ENCODE assay signal across 16 cellular contexts in the genomic region with DNA sequence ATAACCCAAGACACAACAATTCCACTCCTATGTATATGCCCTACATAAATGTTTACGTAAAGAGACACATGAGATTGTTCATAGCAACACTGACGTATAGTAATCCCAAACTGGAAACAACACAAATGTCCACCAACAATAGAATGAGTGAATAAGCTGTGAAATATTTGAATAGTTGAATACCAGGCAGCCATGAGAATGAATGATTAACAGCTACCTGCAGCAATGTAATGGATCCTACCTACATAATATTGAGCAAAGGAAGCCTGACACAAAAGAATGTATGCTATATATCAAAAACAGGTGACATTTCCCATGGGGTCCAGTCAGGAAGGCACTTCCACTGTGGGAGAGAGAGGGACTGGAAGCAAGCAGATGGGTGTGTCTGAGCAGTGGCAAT.
A peak's percentile ranks its signal among the peaks of the same experiment; 100 is the strongest.
DNase-seq lines count a peak whose midpoint lies in the region; ATAC-seq and TF ChIP-seq lines count a peak whose summit lies in the region.
"Had no signal": no experiment of that assay in that cellular context is flagged by ENCODE, and none has a peak within 500 bp of the region (broad histone marks: within the 10 kb centered on the region; RNA-seq: fewer than 3 reads in every experiment).

No MANE protein-coding gene starts in this region.

- peaks cover 13% of the 10 kb centered on the region for H3K4me1 Mint-ChIP-seq in Calu3 (ENCODE audit: low read depth, unreplicated experiment)
- H3K4me1 Mint-ChIP-seq: H9 had no signal

- H3K18ac ChIP-seq in mesendoderm (ENCODE audit: low read length), result no peak overlapping the region

- BruUV-seq in Calu3 (replicated peaks; lab: Mats Ljungman, UMichigan), result no TSS peak
- BruUV-seq in PC-3 (replicated peaks; lab: Mats Ljungman, UMichigan), result no TSS peak

- H3K4me3 Mint-ChIP-seq in Calu3 (ENCODE audit: low read depth, unreplicated experiment), result no peak overlapping the region
- H3K4me3 Mint-ChIP-seq: CD14-positive monocyte; CD8-positive, alpha-beta T cell; H9 had no signal

- H2BK120ac ChIP-seq in mesendoderm (ENCODE audit: low read depth, low read length), result no peak overlapping the region

- peak overlapping the region; percentile 83 for H3K27ac ChIP-seq in PC-3 (ENCODE audit: low read length)
- no peak overlapping the region for H3K27ac ChIP-seq in mesendoderm (ENCODE audit: low read depth, low read length)
- H3K27ac ChIP-seq in effector memory CD4-positive, alpha-beta T cell (ENCODE audit: insufficient read depth, low read length, poor library complexity, severe bottlenecking), result no peak overlapping the region

- intact Hi-C loops in Calu3 (cut with micrococcal nuclease; ENCODE audit: unreplicated experiment) (no loop called here), PC-3 (cut with micrococcal nuclease) (no loop called here), left ventricle myocardium superior (cut with micrococcal nuclease) (no loop called here)

- H3K27me3 ChIP-seq in PC-3 (ENCODE audit: low read length) (no peaks in the 10 kb centered on the region), mesendoderm (ENCODE audit: insufficient read depth, low read length, poor library complexity) (no peaks in the 10 kb centered on the region)
- H3K27me3 ChIP-seq in effector memory CD4-positive, alpha-beta T cell (replicated peaks; ENCODE audit: control insufficient read depth, insufficient read depth, low read length, poor library complexity, severe bottlenecking), result no peaks in the 10 kb centered on the region
- H3K27me3 ChIP-seq: BE2C had no signal

- peaks cover 19% of the 10 kb centered on the region for H3K4me1 ChIP-seq in PC-3 (ENCODE audit: insufficient read depth, low read length)
- no peaks in the 10 kb centered on the region for H3K4me1 ChIP-seq in mesendoderm (ENCODE audit: control insufficient read depth, low read depth, low read length)
- no peaks in the 10 kb centered on the region for H3K4me1 ChIP-seq in effector memory CD4-positive, alpha-beta T cell (ENCODE audit: control insufficient read depth, insufficient read depth, low read length, poor library complexity, severe bottlenecking)
- H3K4me1 ChIP-seq: BE2C had no signal

- H3K36me3 ChIP-seq in PC-3 (ENCODE audit: low read depth, low read length), result no peaks in the 10 kb centered on the region
- H3K36me3 ChIP-seq in mesendoderm (ENCODE audit: control insufficient read depth, insufficient read depth, low read length), result no peaks in the 10 kb centered on the region
- H3K36me3 ChIP-seq in effector memory CD4-positive, alpha-beta T cell (ENCODE audit: control insufficient read depth, insufficient read depth, low read length), result no peaks in the 10 kb centered on the region
- H3K36me3 ChIP-seq: BE2C had no signal

- peak overlapping the region; percentile 68 for H3K27ac Mint-ChIP-seq in Calu3 (ENCODE audit: unreplicated experiment)
- H3K27ac Mint-ChIP-seq: CD14-positive monocyte; CD8-positive, alpha-beta T cell; H9 had no signal

- H3K56ac ChIP-seq in mesendoderm (ENCODE audit: low read length), result no peak overlapping the region

- no peaks in the 10 kb centered on the region for H3K9me2 ChIP-seq in PC-3 (replicated peaks; ENCODE audit: low read length)

- no peaks in the 10 kb centered on the region for H3K79me1 ChIP-seq in mesendoderm (ENCODE audit: low read length)

- H4K8ac ChIP-seq in mesendoderm (ENCODE audit: low read depth, low read length), result no peak overlapping the region

- CTCF ChIA-PET in Calu3 (lab: Charles Lee) (interaction anchor here (0.7 to 0.9 kb wide), 3 partner anchors 13 to 257 kb away, joined by 3 read pairs; no protein-coding TSS in a partner anchor), PC-3 (lab: Charles Lee) (no interaction called here)

- H3K4ac ChIP-seq in mesendoderm (ENCODE audit: low read depth, low read length), result no peak overlapping the region

- TF ChIP-seq CTCF in Calu3 (IDR thresholded peaks at IDR 0.05; ENCODE audit: unreplicated experiment), result no peak
- TF ChIP-seq CTCF in PC-3 (conservative IDR thresholded peaks at IDR 0.05; ENCODE audit: low read depth, low read length), result no peak
- no peak for TF ChIP-seq CTCF in epithelial cell of esophagus (IDR thresholded peaks at IDR 0.05; ENCODE audit: insufficient read depth, low read depth, low read length, missing control alignments)

- H4K20me1 ChIP-seq in PC-3 (ENCODE audit: low read length), result no peaks in the 10 kb centered on the region

- no peak overlapping the region for H2BK5ac ChIP-seq in mesendoderm (ENCODE audit: low read length)

- H4K5ac ChIP-seq in mesendoderm (ENCODE audit: low read length), result no peak overlapping the region

- H3K4me2 ChIP-seq in PC-3 (ENCODE audit: low read length), result peak overlapping the region; percentile 36
- H3K4me2 ChIP-seq in mesendoderm (ENCODE audit: low read length), result no peak overlapping the region

- DNase-seq in Calu3 (peak; percentile 46), PC-3 (peak; percentile 84), epithelial cell of esophagus (ENCODE audit: low read depth) (peak; percentile 72), kidney glomerular epithelial cell (lab: John Stamatoyannopoulos, UW) (peak; percentile 30), mesendoderm (no peak), left ventricle myocardium superior (no peak)
- DNase-seq in effector memory CD4-positive, alpha-beta T cell, result no peak
- DNase-seq: BE2C; CD8-positive, alpha-beta T cell; COR-L47; DND-41; GDM1; GOT3; H9 had no signal

- H3K23ac ChIP-seq in mesendoderm (ENCODE audit: low read length), result no peak overlapping the region

- WGBS in mesendoderm (ENCODE audit: extremely low coverage, insufficient coverage, low lambda C conversion rate), result no CpG with 5 or more reads among the region's 2 CpGs

- H3K9me3 ChIP-seq in PC-3 (ENCODE audit: low read length), result 0 out of 2 replicates have a peak, but pooled peaks cover 3% of the 10 kb centered on the region
- no peaks in the 10 kb centered on the region for H3K9me3 ChIP-seq in effector memory CD4-positive, alpha-beta T cell (ENCODE audit: control insufficient read depth, low read length)
- H3K9me3 ChIP-seq: BE2C had no signal

- H3F3A ChIP-seq in PC-3 (ENCODE audit: low read length, unreplicated experiment), result no peaks in the 10 kb centered on the region

- H3K36me3 Mint-ChIP-seq in Calu3 (ENCODE audit: insufficient read depth, unreplicated experiment), result peaks cover 14% of the 10 kb centered on the region
- H3K36me3 Mint-ChIP-seq: CD14-positive monocyte; CD8-positive, alpha-beta T cell had no signal

- POLR2A ChIA-PET in PC-3 (lab: Charles Lee; ENCODE audit: unreplicated experiment), result no interaction called here

- ATAC-seq in PC-3 (peak; percentile 77), GM19395 (IDR thresholded peaks at IDR 0.05; ENCODE audit: unreplicated experiment) (no peak), left ventricle myocardium superior (no peak)
- ATAC-seq: CD8-positive, alpha-beta T cell had no signal

- H2AK5ac ChIP-seq in mesendoderm (ENCODE audit: low read length), result no peak overlapping the region

- peaks cover 8% of the 10 kb centered on the region for H3K9me3 Mint-ChIP-seq in Calu3 (ENCODE audit: low read depth, unreplicated experiment)

- no peaks in the 10 kb centered on the region for H3K27me3 Mint-ChIP-seq in Calu3 (ENCODE audit: unreplicated experiment)

- H3K4me3 ChIP-seq in PC-3 (ENCODE audit: low read length), result no peak overlapping the region
- no peak overlapping the region for H3K4me3 ChIP-seq in epithelial cell of esophagus (ENCODE audit: low read length)
- H3K4me3 ChIP-seq in mesendoderm (ENCODE audit: low read length), result no peak overlapping the region
- H3K4me3 ChIP-seq in effector memory CD4-positive, alpha-beta T cell (ENCODE audit: insufficient read depth, low read depth, low read length, poor library complexity, severe bottlenecking), result no peak overlapping the region

- H3K79me2 ChIP-seq in PC-3 (ENCODE audit: low read length) (no peaks in the 10 kb centered on the region), mesendoderm (ENCODE audit: control insufficient read depth, insufficient read depth, low read length) (no peaks in the 10 kb centered on the region)

- no peak overlapping the region for H2BK15ac ChIP-seq in mesendoderm (replicated peaks; ENCODE audit: low read depth)

- no peak overlapping the region for H2AFZ ChIP-seq in PC-3 (ENCODE audit: low read length)

- peak overlapping the region; percentile 43 for H3K9ac ChIP-seq in PC-3 (ENCODE audit: low read length)
- no peak overlapping the region for H3K9ac ChIP-seq in mesendoderm (ENCODE audit: low read length)

Comparison
In these comparisons a context has a peak if more than half of its experiments do, and no peak if none do; other contexts are left out.
1. DNase-seq: peak in Calu3 (single experiment), PC-3 (single experiment), epithelial cell of esophagus (single experiment) and kidney glomerular epithelial cell (single experiment); none in mesendoderm (single experiment), left ventricle myocardium superior (single experiment) and effector memory CD4-positive, alpha-beta T cell (0 of 3).